ENCODE assay signal across 21 cellular contexts in the genomic region with DNA sequence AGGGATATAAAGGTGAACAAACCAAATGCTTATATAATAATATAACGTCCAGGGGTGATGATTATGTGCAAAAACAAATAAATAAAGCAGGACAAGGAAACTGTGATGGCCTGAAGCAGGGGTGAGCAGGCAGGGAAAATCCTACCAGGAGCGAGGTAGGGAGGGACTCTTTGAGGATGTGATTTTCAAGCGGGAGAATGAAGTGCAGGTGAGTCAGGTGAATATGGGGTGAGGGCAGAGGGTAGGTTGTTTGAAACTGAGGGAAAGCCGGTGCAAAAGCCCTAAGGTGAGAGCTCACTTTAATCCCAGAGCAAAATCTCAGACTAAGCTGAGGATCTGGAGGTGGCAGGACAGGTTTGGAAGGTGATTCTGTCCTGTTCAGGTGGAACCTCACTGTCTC. TPM values are rescaled to one million over a fixed set of nuclear protein-coding genes. Genes with fewer than 3 reads are reported as not detected.
"Had no signal": no experiment of that assay in that cellular context is flagged by ENCODE, and none has a peak within 500 bp of the region (broad histone marks: within the 10 kb centered on the region; RNA-seq: fewer than 3 reads in every experiment).

No MANE protein-coding gene starts in this region.

- FAIRE-seq: small intestine had no signal

- H3K27me3 ChIP-seq: uterus had no signal

- DNase-seq: activated CD4-positive, alpha-beta T cell treated with anti-CD3 and anti-CD28 coated beads for 4 hours; activated CD4-positive, alpha-beta T cell treated with anti-CD3 and anti-CD28 coated beads, Interleukin-2, amount 50 U/mL, for 4 hours; activated gamma-delta T cell treated with Interleukin-2 at 50 U/mL for 16 hours; activated T-cell treated with anti-CD3 and anti-CD28 coated beads, Interleukin-2, amount 50 U/mL, for 4 hours; left lung; lower lobe of right lung; mesendoderm; mucosa of descending colon; small intestine; stimulated activated CD4-positive, alpha-beta T cell treated with anti-CD3 and anti-CD28 coated beads, Interleukin-4, amount 100 ng/mL, for 24 hours; T-helper 9 cell; trophoblast cell; uterus had no signal

- H3K27ac ChIP-seq: left lung, lower lobe of right lung, SK-N-MC, thoracic aorta, uterus, VCaP had no signal

- H3K4me1 ChIP-seq: left lung, lower lobe of right lung, uterus had no signal

- H3K9me3 ChIP-seq: left lung, lower lobe of right lung, mucosa of descending colon, thoracic aorta, uterus had no signal

- ATAC-seq: activated naive CD4-positive, alpha-beta T cell treated with anti-CD3 and anti-CD28 coated beads, Interleukin-2, amount 50 U/mL, for 72 hours; activated T-cell treated with anti-CD3 and anti-CD28 coated beads, Interleukin-2, amount 50 U/mL, for 4 hours; activated T-helper 17 cell treated with anti-CD3 and anti-CD28 coated beads, Interleukin-2, amount 50 U/mL, for 72 hours; left lung; lower lobe of right lung; mucosa of descending colon; natural killer cell treated with Interleukin-12 subunit alpha and Interleukin-12 subunit beta and Interleukin-15 and Interleukin-18, amount 100 ng/mL, for 72 hours; sciatic nerve; stimulated activated effector memory CD8-positive, alpha-beta T cell treated with anti-CD3 and anti-CD28 coated beads, Interleukin-12 subunit alpha, Interleukin-12 subunit beta, amount 100 ng/mL, for 72 hours had no signal

- H3K36me3 ChIP-seq: left lung, lower lobe of right lung, thoracic aorta, uterus had no signal

- H3K4me3 ChIP-seq: left lung, lower lobe of right lung, mucosa of descending colon, SK-N-MC, thoracic aorta, uterus had no signal

RNA-seq across cellular contexts. Expression of gene CYP26B1, which starts 40.7 kb away (rescaled TPM):
- total RNA-seq: natural killer cell treated with Interleukin-12 subunit alpha and Interleukin-12 subunit beta and Interleukin-15 and Interleukin-18, amount 100 ng/mL, for 72 hours had no signal
